8 cellular contexts compared by ENCODE assay signal in the genomic region with DNA sequence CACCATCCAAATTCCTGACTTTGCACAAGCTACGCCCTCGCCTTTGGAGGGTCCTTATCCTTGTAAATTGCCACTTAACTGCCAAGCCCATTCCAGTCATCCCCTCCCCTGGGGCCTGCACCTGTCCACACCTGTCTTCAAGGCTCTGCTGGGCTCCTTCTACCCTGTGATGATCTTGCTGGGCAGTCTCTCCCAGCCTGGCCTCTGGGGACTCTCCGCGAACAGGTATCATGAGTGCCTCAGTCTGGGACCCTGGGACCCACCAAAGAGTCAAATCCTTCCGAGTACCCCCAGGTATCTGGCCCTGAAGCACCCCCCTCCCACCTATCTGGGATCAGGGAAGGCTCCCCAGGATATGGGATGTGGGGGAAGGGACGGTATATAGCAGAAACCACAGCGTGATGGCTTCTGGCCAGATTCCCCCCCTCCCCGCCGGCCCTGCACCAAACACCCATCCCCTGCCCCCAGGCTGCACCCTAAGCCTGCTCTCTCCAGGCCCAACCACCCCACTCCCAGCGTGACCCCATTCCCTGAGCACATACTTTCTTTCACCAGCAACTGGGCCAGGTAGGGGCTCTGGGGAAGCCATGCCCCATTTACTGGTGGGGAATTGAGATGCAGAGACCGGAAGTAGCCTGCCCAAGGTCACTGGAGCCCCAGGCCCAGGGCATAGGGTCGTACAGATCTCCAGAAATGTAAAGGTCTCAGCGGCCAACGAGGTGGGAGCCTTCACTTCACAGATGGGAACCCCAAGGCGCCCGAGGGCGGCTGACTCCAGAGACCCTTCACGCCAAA. TPM values are rescaled to one million over a fixed set of nuclear protein-coding genes. Genes with fewer than 3 reads are reported as not detected.
DNase-seq lines count a peak whose midpoint lies in the region; ATAC-seq and TF ChIP-seq lines count a peak whose summit lies in the region.

No MANE protein-coding gene starts in this region.

- no peaks in the 10 kb centered on the region for H3K27me3 ChIP-seq in WERI-Rb-1 (ENCODE audit: insufficient read depth, low read depth, severe bottlenecking)
- no peaks in the 10 kb centered on the region for H3K27me3 ChIP-seq in left ventricle myocardium inferior (ENCODE audit: low read depth)

- H3K4me1 ChIP-seq in left ventricle myocardium inferior = peaks cover 30% of the 10 kb centered on the region

- H3K36me3 Mint-ChIP-seq in activated T-cell treated with anti-CD3 and anti-CD28 coated beads, Interleukin-2, amount 50 U/mL, for 4 hours (ENCODE audit: insufficient read depth) = no peaks in the 10 kb centered on the region
- H3K36me3 Mint-ChIP-seq in stimulated activated effector memory CD8-positive, alpha-beta T cell treated with anti-CD3 and anti-CD28 coated beads, Interleukin-12 subunit alpha, Interleukin-12 subunit beta, amount 100 ng/mL, for 72 hours = peaks cover 3% of the 10 kb centered on the region

- H3K36me3 ChIP-seq in WERI-Rb-1 (peaks cover 5% of the 10 kb centered on the region; the same call in 1 of the 2 replicates), left ventricle myocardium inferior (no peaks in the 10 kb centered on the region)

- H3K9me3 Mint-ChIP-seq in activated T-cell treated with anti-CD3 and anti-CD28 coated beads, Interleukin-2, amount 50 U/mL, for 4 hours = no peaks in the 10 kb centered on the region
- H3K9me3 Mint-ChIP-seq in stimulated activated effector memory CD8-positive, alpha-beta T cell treated with anti-CD3 and anti-CD28 coated beads, Interleukin-12 subunit alpha, Interleukin-12 subunit beta, amount 100 ng/mL, for 72 hours = no peaks in the 10 kb centered on the region

- peaks cover 43% of the 10 kb centered on the region for H3K4me1 Mint-ChIP-seq in activated T-cell treated with anti-CD3 and anti-CD28 coated beads, Interleukin-2, amount 50 U/mL, for 4 hours (ENCODE audit: low read depth)
- peaks cover 57% of the 10 kb centered on the region for H3K4me1 Mint-ChIP-seq in stimulated activated effector memory CD8-positive, alpha-beta T cell treated with anti-CD3 and anti-CD28 coated beads, Interleukin-12 subunit alpha, Interleukin-12 subunit beta, amount 100 ng/mL, for 72 hours

- no peaks in the 10 kb centered on the region for H3K27me3 Mint-ChIP-seq in activated T-cell treated with anti-CD3 and anti-CD28 coated beads, Interleukin-2, amount 50 U/mL, for 4 hours (ENCODE audit: low read depth)

- H3K9me3 ChIP-seq in WERI-Rb-1 (ENCODE audit: severe bottlenecking) (no peaks in the 10 kb centered on the region), left ventricle myocardium inferior (replicated peaks) (no peaks in the 10 kb centered on the region)

- H3K4me3 ChIP-seq in WERI-Rb-1 (ENCODE audit: low read depth, low read length) (peak overlapping the region; percentile 53), left ventricle myocardium inferior (peak overlapping the region; percentile 75)

- no peak for DNase-seq in activated T-cell treated with anti-CD3 and anti-CD28 coated beads, Interleukin-2, amount 50 U/mL, for 4 hours
- DNase-seq in activated T-cell treated with anti-CD3 and anti-CD28 coated beads, Interleukin-2, amount 50 U/mL, for 48 hours = no peak
- DNase-seq in WERI-Rb-1 (no peak), left ventricle myocardium inferior (no peak), NOMO-1 treated with DMSO at 0.1 percent for 48 hours (lab: John Stamatoyannopoulos, UW; ENCODE audit: unreplicated experiment) (no peak), erythroblast (lab: John Stamatoyannopoulos, UW) (no peak)
- no peak for DNase-seq in stimulated activated effector memory CD8-positive, alpha-beta T cell treated with anti-CD3 and anti-CD28 coated beads, Interleukin-12 subunit alpha, Interleukin-12 subunit beta, amount 100 ng/mL, for 72 hours (ENCODE audit: low spot score in 2 of 2)

- TF ChIP-seq POLR2A in erythroblast (IDR thresholded peaks at IDR 0.05; ENCODE audit: low read length) = no peak

- intact Hi-C loops in left ventricle myocardium inferior (cut with micrococcal nuclease) = no loop called here

- no peak for TF ChIP-seq CTCF in WERI-Rb-1 (IDR thresholded peaks at IDR 0.05; ENCODE audit: low read depth, low read length)
- no peak for TF ChIP-seq CTCF in left ventricle myocardium inferior (IDR thresholded peaks at IDR 0.05; ENCODE audit: borderline replicate concordance)

- H3K27ac Mint-ChIP-seq in stimulated activated effector memory CD8-positive, alpha-beta T cell treated with anti-CD3 and anti-CD28 coated beads, Interleukin-12 subunit alpha, Interleukin-12 subunit beta, amount 100 ng/mL, for 72 hours = peak overlapping the region; percentile 94

- ATAC-seq in activated T-cell treated with anti-CD3 and anti-CD28 coated beads, Interleukin-2, amount 50 U/mL, for 4 hours = peak in 1 of 2 donors; percentile 4
- no peak for ATAC-seq in stimulated activated effector memory CD8-positive, alpha-beta T cell treated with anti-CD3 and anti-CD28 coated beads, Interleukin-12 subunit alpha, Interleukin-12 subunit beta, amount 100 ng/mL, for 72 hours
- no peak for ATAC-seq in GM18511 (IDR thresholded peaks at IDR 0.05; ENCODE audit: unreplicated experiment)

- H3K27ac ChIP-seq in WERI-Rb-1 (peak overlapping the region; percentile 62), left ventricle myocardium inferior (replicated peaks) (peak overlapping the region; percentile 43)

- peak overlapping the region; percentile 92 for H3K4me3 Mint-ChIP-seq in activated T-cell treated with anti-CD3 and anti-CD28 coated beads, Interleukin-2, amount 50 U/mL, for 4 hours
- peak overlapping the region; percentile 89 for H3K4me3 Mint-ChIP-seq in stimulated activated effector memory CD8-positive, alpha-beta T cell treated with anti-CD3 and anti-CD28 coated beads, Interleukin-12 subunit alpha, Interleukin-12 subunit beta, amount 100 ng/mL, for 72 hours

RNA-seq across cellular contexts. Expression of a gene that starts 0.7 kb away (rescaled TPM):
- 10 to 100 TPM; 52.3 to 58.1 (median 52.8) TPM for total RNA-seq in activated T-cell treated with anti-CD3 and anti-CD28 coated beads, Interleukin-2, amount 50 U/mL, for 4 hours
- total RNA-seq in left ventricle myocardium inferior = 51.9 TPM

RNA-seq across cellular contexts. Expression of a gene that starts 42.4 kb away (rescaled TPM):
- total RNA-seq in activated T-cell treated with anti-CD3 and anti-CD28 coated beads, Interleukin-2, amount 50 U/mL, for 4 hours = 10 to 100 TPM in 2 of 3 donors, 1 to 10 TPM in 1; 9.4 to 13.8 (median 13.0) TPM
- 93.6 TPM for total RNA-seq in left ventricle myocardium inferior
